Comparison of ENCODE assay signal across 17 cellular contexts in the genomic region with DNA sequence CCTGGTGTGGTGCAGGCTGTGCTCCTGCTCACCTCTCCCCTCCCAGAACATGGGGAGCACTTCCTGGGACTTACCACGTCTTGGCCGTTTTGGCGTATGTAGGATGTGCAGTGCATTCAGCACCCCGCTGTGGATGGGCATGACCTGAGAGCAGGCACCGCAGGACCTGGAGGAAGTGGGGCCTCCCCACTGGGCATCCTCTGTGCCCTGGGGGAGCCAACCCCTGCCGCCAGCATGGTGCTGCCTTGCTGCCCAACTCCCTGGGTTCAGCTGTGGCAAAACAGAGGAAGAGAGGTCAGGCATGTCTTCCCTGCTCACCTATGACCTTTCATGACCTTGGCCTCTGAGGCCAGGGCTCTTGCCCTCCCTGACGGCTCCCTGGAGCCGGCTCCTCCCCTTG.
"Had no signal": no experiment of that assay in that cellular context is flagged by ENCODE, and none has a peak within 500 bp of the region (broad histone marks: within the 10 kb centered on the region; RNA-seq: fewer than 3 reads in every experiment).

No MANE protein-coding gene starts in this region.

- H3K27ac Mint-ChIP-seq: memory B cell, nephron had no signal

- H3K27me3 ChIP-seq: ascending aorta, dorsolateral prefrontal cortex, hepatocyte, right lobe of liver had no signal

- H3K9me3 Mint-ChIP-seq: memory B cell, nephron had no signal

- H3K36me3 Mint-ChIP-seq: memory B cell had no signal

- DNase-seq: activated CD4-positive, alpha-beta T cell treated with anti-CD3 and anti-CD28 coated beads for 1 hour; activated CD4-positive, alpha-beta T cell treated with anti-CD3 and anti-CD28 coated beads, Interleukin-2, amount 50 U/mL, for 4 hours; activated naive CD4-positive, alpha-beta T cell; activated T-cell treated with anti-CD3 and anti-CD28 coated beads for 4 hours; dorsolateral prefrontal cortex; left ventricle myocardium inferior; right lobe of liver; stimulated activated CD4-positive, alpha-beta T cell treated with anti-CD3 and anti-CD28 coated beads, Interleukin-1b, Interleukin-23, amount 100 ng/mL, for 48 hours; substantia nigra; T-helper 1 cell; T1000; trophoblast cell had no signal

- H3K4me1 ChIP-seq: ascending aorta had no signal

- H3K4me3 ChIP-seq: ascending aorta, dorsolateral prefrontal cortex, hepatocyte, left ventricle myocardium inferior, right lobe of liver had no signal

- H3K27ac ChIP-seq: dorsolateral prefrontal cortex, hepatocyte, left ventricle myocardium inferior, right lobe of liver had no signal

- ATAC-seq: esophagus mucosa, right lobe of liver had no signal

- H3K36me3 ChIP-seq: right lobe of liver had no signal

- H3K9me3 ChIP-seq: ascending aorta, left ventricle myocardium inferior, right lobe of liver had no signal

- H3K4me3 Mint-ChIP-seq: memory B cell, nephron had no signal
